ENCODE assay signal across 23 cellular contexts in genomic region chr14:69756298-69756697, GRCh38. TPM values are rescaled to one million over a fixed set of nuclear protein-coding genes. Genes with fewer than 3 reads are reported as not detected.
DNase-seq lines count a peak whose midpoint lies in the region; ATAC-seq, FAIRE-seq and TF ChIP-seq lines count a peak whose summit lies in the region.
"Had no signal": no experiment of that assay in that cellular context is flagged by ENCODE, and none has a peak within 500 bp of the region (broad histone marks: within the 10 kb centered on the region; RNA-seq: fewer than 3 reads in every experiment).

No MANE protein-coding gene starts in this region.

- no peak overlapping the region for H4K91ac ChIP-seq in H9 (ENCODE audit: insufficient read length, low read depth, low read length)

- DNase-seq in HFF-Myc (ENCODE audit: extremely low read depth, low read depth) (peak; percentile 22), K562 (ENCODE audit: extremely low read depth in 1 of 4, low spot score in 3 of 4) (no peak), spleen (no peak), sciatic nerve (ENCODE audit: low spot score) (no peak), T-helper 17 cell (no peak), H9 (no peak)
- DNase-seq: ACHN, BE2C, C1 segment of cervical spinal cord, GOT3, H7, IMR-90, KBM-7 had no signal

- no peak overlapping the region for H3K14ac ChIP-seq in H9 (ENCODE audit: insufficient read depth, low read length)

- H3K9me3 ChIP-seq in K562 (replicated peaks; ENCODE audit: control insufficient read depth, insufficient read depth, low read depth, low read length) (no peaks in the 10 kb centered on the region), mucosa of rectum (ENCODE audit: control insufficient read depth in 2 of 2, low read length in 2 of 2) (no peaks in the 10 kb centered on the region), spleen (no peaks in the 10 kb centered on the region), T-helper 17 cell (ENCODE audit: control insufficient read depth, low read length, poor library complexity, severe bottlenecking) (no peaks in the 10 kb centered on the region), H9 (ENCODE audit: control insufficient read depth, low read depth, low read length) (no peaks in the 10 kb centered on the region)
- H3K9me3 ChIP-seq: BE2C, Caco-2 had no signal

- H2AFZ ChIP-seq in K562 (ENCODE audit: low read depth, low read length) (peak overlapping the region; percentile 76), H9 (ENCODE audit: low read length) (no peak overlapping the region)

- H4K20me1 ChIP-seq in K562 (replicated peaks; ENCODE audit: control insufficient read depth, insufficient read depth, low read length) = no peaks in the 10 kb centered on the region
- no peaks in the 10 kb centered on the region for H4K20me1 ChIP-seq in H9 (ENCODE audit: control insufficient read depth, insufficient read depth, insufficient read length)

- no peak overlapping the region for H3T11ph ChIP-seq in H9 (ENCODE audit: low read length)

- H2AK5ac ChIP-seq in H9 (ENCODE audit: insufficient read length, low read length) = no peak overlapping the region

- H3K79me2 ChIP-seq in K562 (ENCODE audit: control insufficient read depth, insufficient read depth, low read length) = no peaks in the 10 kb centered on the region
- no peaks in the 10 kb centered on the region for H3K79me2 ChIP-seq in H9 (ENCODE audit: insufficient read depth, low read length)

- no peaks in the 10 kb centered on the region for H3K79me1 ChIP-seq in H9 (ENCODE audit: insufficient read depth, low read depth, low read length, poor library complexity, severe bottlenecking)

- H2BK12ac ChIP-seq in H9 (ENCODE audit: insufficient read length, low read depth, low read length) = no peak overlapping the region

- no peak overlapping the region for H3K18ac ChIP-seq in H9 (ENCODE audit: insufficient read length, low read depth, low read length)

- no peak overlapping the region for H2BK5ac ChIP-seq in H9 (ENCODE audit: insufficient read length, low read length)

- in situ Hi-C loops in K562 (cut with MboI) = no loop called here

- H2BK15ac ChIP-seq in H9 (ENCODE audit: low read depth, low read length) = no peak overlapping the region

- no TSS peak for BruUV-seq in K562 (replicated peaks; lab: Mats Ljungman, UMichigan)

- H3K4ac ChIP-seq in H9 (ENCODE audit: low read depth, low read length) = no peak overlapping the region

- H3K9me1 ChIP-seq in K562 (ENCODE audit: control insufficient read depth, insufficient read depth, low read length) = no peaks in the 10 kb centered on the region

- TF ChIP-seq RAD21 in K562 (CRISPR knock-in tag; conservative IDR thresholded peaks at IDR 0.05 in 1 of 2, IDR thresholded peaks at IDR 0.05 in 1 of 2) = no peak

- H3K4me2 ChIP-seq in K562 (ENCODE audit: insufficient read depth, low read length) (no peak overlapping the region), H9 (ENCODE audit: insufficient read depth, insufficient read length, low read length) (no peak overlapping the region)

- H4K8ac ChIP-seq in H9 (replicated peaks; ENCODE audit: insufficient read length, low read depth, low read length) = no peak overlapping the region

- H3K4me3 Mint-ChIP-seq in T-helper 17 cell (no peak overlapping the region), H9 (no peak overlapping the region)

- no peaks in the 10 kb centered on the region for H3K27me3 Mint-ChIP-seq in T-helper 17 cell
- H3K27me3 Mint-ChIP-seq in H9 (ENCODE audit: low read depth) = peaks cover 3% of the 10 kb centered on the region; the same call in 1 of the 2 replicates

- no peak for ATAC-seq in K562
- no peak for ATAC-seq in sciatic nerve
- ATAC-seq in T-helper 17 cell = no peak
- no peak for ATAC-seq in HG03095 (IDR thresholded peaks at IDR 0.05; ENCODE audit: unreplicated experiment)

- TF ChIP-seq EP300 in K562 (IDR thresholded peaks at IDR 0.05; ENCODE audit: low read length) = no peak

- H3K4me3 ChIP-seq in HFF-Myc (replicated peaks; ENCODE audit: low read depth, low read length) (no peak overlapping the region), K562 (no peak overlapping the region), mucosa of rectum (ENCODE audit: low read length in 2 of 2) (peak overlapping the region in 1 of 2 donors; percentile 4), spleen (no peak overlapping the region)

- H3K4me1 Mint-ChIP-seq in T-helper 17 cell (peaks cover 13% of the 10 kb centered on the region), H9 (peaks cover 15 to 16% of the 10 kb centered on the region in 2 experiments)

- CTCF ChIA-PET in K562 (lab: Yijun Ruan, JAX; ENCODE audit: low intra/inter-chr PET ratio) = no interaction called here

- POLR2A ChIA-PET in K562 (lab: Yijun Ruan, JAX) = no interaction called here

- H3K23ac ChIP-seq in H9 (ENCODE audit: insufficient read length, low read depth, low read length) = no peak overlapping the region

- TF ChIP-seq POLR2A in K562 (conservative IDR thresholded peaks at IDR 0.05) = no peak
- TF ChIP-seq POLR2A in spleen (IDR thresholded peaks at IDR 0.05) = no peak

- TF ChIP-seq CTCF in HFF-Myc (IDR thresholded peaks at IDR 0.05; ENCODE audit: low read depth, low read length, missing control alignments) (no peak), K562 (IDR thresholded peaks at IDR 0.05 in 2 of 3, conservative IDR thresholded peaks at IDR 0.05 in 1 of 3; ENCODE audit: insufficient read depth in 2 of 3, low read depth in 1 of 3, low read length in 3 of 3) (no peak), spleen (IDR thresholded peaks at IDR 0.05 in 8 of 11, conservative IDR thresholded peaks at IDR 0.05 in 3 of 11) (no peak), H9 (conservative IDR thresholded peaks at IDR 0.05) (no peak)

- no peak overlapping the region for H4K5ac ChIP-seq in H9 (ENCODE audit: insufficient read length, low read depth, low read length)

- no peak overlapping the region for H3K56ac ChIP-seq in H9 (ENCODE audit: insufficient read length, low read depth, low read length)

- no peaks in the 10 kb centered on the region for H3K23me2 ChIP-seq in H9 (ENCODE audit: insufficient read length, low read depth, low read length, poor library complexity, severe bottlenecking)

- H3K36me3 ChIP-seq in K562 (ENCODE audit: control insufficient read depth, insufficient read depth, low read length) (no peaks in the 10 kb centered on the region), mucosa of rectum (ENCODE audit: control insufficient read depth in 2 of 2, insufficient read depth in 2 of 2, low read length in 2 of 2) (no peaks in the 10 kb centered on the region), spleen (no peaks in the 10 kb centered on the region)
- H3K36me3 ChIP-seq: BE2C had no signal

- intact Hi-C loops in K562 (cut with micrococcal nuclease) = no loop called here
- intact Hi-C loops in spleen (cut with DNase I; ENCODE audit: low total_unique reads) = no loop called here
- intact Hi-C loops in sciatic nerve (cut with DNase I) = no loop called here

- no peaks in the 10 kb centered on the region; a peak in 1 of 5 replicates for H3K9me3 Mint-ChIP-seq in H9

- no peaks in the 10 kb centered on the region for H3K36me3 Mint-ChIP-seq in T-helper 17 cell (ENCODE audit: low read depth)
- H3K36me3 Mint-ChIP-seq in H9 (ENCODE audit: insufficient read depth in 1 of 3, low read depth in 3 of 3) = no peaks in the 10 kb centered on the region
- H3K36me3 Mint-ChIP-seq: CD4-positive, CD25-positive, alpha-beta regulatory T cell had no signal

- H2BK20ac ChIP-seq in H9 (ENCODE audit: low read depth, low read length, poor library complexity, severe bottlenecking) = no peak overlapping the region

- H3K27ac ChIP-seq in K562 (ENCODE audit: extremely low read depth, low read depth, low read length) = no peak overlapping the region
- H3K27ac ChIP-seq in mucosa of rectum (ENCODE audit: low read depth in 2 of 2, low read length in 2 of 2) = peak overlapping the region; percentile 88 to 98
- peak overlapping the region in 7 of 8 donors; percentile 47 to 81 (median 69) for H3K27ac ChIP-seq in spleen
- H3K27ac ChIP-seq in H9 (ENCODE audit: insufficient read length, low read depth, low read length) = no peak overlapping the region
- H3K27ac ChIP-seq: HL-60 had no signal

- 40% methylated on average over 3 of the region's 3 CpGs for WGBS in K562 (ENCODE audit: insufficient coverage, low coverage, missing lambda C conversion rate)
- 80 to 96% (median 91%) methylated on average over 3 of the region's 3 CpGs for WGBS in spleen, 5 donors
- WGBS in H9 (ENCODE audit: extremely low coverage, insufficient read length, low lambda C conversion rate) = no CpG with 5 or more reads among the region's 3 CpGs

- H2BK120ac ChIP-seq in H9 (ENCODE audit: low read depth, low read length, poor library complexity, severe bottlenecking) = no peak overlapping the region

- H3K4me1 ChIP-seq in K562 (replicated peaks in 1 of 2; ENCODE audit: control insufficient read depth in 2 of 2, insufficient read depth in 2 of 2, low read length in 2 of 2) = peaks cover 4 to 22% of the 10 kb centered on the region in 2 experiments; a peak in 4 of 5 replicates
- peaks cover 0 to 12% of the 10 kb centered on the region in 2 donors for H3K4me1 ChIP-seq in mucosa of rectum (ENCODE audit: control insufficient read depth in 2 of 2, insufficient read depth in 2 of 2, low read length in 2 of 2)
- H3K4me1 ChIP-seq in spleen = peaks cover 2 to 33% (median 10%) of the 10 kb centered on the region in 6 donors
- H3K4me1 ChIP-seq in H9 (ENCODE audit: insufficient read depth, low read length) = no peaks in the 10 kb centered on the region; the same call in 1 of the 2 replicates
- H3K4me1 ChIP-seq: BE2C had no signal

- FAIRE-seq in K562 (lab: Jason Lieb, UNC) = no peak
- FAIRE-seq: A204.1, D721Med, G401.6, GM12891 had no signal

- H3K27ac Mint-ChIP-seq in T-helper 17 cell (no peak overlapping the region), H9 (no peak overlapping the region)

- H3K9ac ChIP-seq in K562 (ENCODE audit: insufficient read depth in 1 of 2, low read depth in 2 of 2, low read length in 2 of 2) = no peak overlapping the region
- peak overlapping the region in 1 of 2 donors; percentile 15 for H3K9ac ChIP-seq in mucosa of rectum (ENCODE audit: low read depth in 1 of 2, low read length in 2 of 2)
- H3K9ac ChIP-seq in H9 (ENCODE audit: extremely low read depth, insufficient read length, low read length) = no peak overlapping the region

- no peaks in the 10 kb centered on the region for H3K27me3 ChIP-seq in K562 (ENCODE audit: control insufficient read depth in 2 of 2, insufficient read depth in 2 of 2, low read length in 2 of 2)
- H3K27me3 ChIP-seq in mucosa of rectum (ENCODE audit: control insufficient read depth in 2 of 2, insufficient read depth in 2 of 2, low read length in 2 of 2) = no peaks in the 10 kb centered on the region
- no peaks in the 10 kb centered on the region for H3K27me3 ChIP-seq in spleen (replicated peaks in 1 of 7)
- H3K27me3 ChIP-seq in H9 (ENCODE audit: insufficient read depth, low read length) = no peaks in the 10 kb centered on the region
- H3K27me3 ChIP-seq: BE2C had no signal

RNA-seq across cellular contexts. Expression of gene SRSF5, which starts 10.6 kb away (rescaled TPM):
- 534 and 1,085 TPM in 2 replicates for total RNA-seq in K562 (2011; cell fraction: chromatin; rRNA removed; ENCODE audit: low replicate concordance)
- total RNA-seq in K562 (2011; cell fraction: nucleolus; rRNA removed) = 300 and 319 TPM in 2 replicates
- 439 and 450 TPM in 2 replicates for total RNA-seq in K562 (2011; cell fraction: nucleoplasm; rRNA removed)
- total RNA-seq in K562 (2014; rRNA removed) = 163 and 213 TPM in 2 replicates
- total RNA-seq in K562 (2014; rRNA removed; fragmentation: Illumina TruSeq; extraction: Trizol) = 167 and 172 TPM in 2 replicates
- total RNA-seq in K562 (2015; rRNA removed; fragmentation: Illumina TruSeq; extraction: Trizol) = 185 and 196 TPM in 2 replicates
- 174 and 212 TPM in 2 replicates for total RNA-seq in K562 (2021)
- 203 and 226 TPM in 2 replicates for polyA plus RNA-seq in K562 (2011; rRNA removed)
- 64.7 and 120 TPM in 2 replicates for polyA plus RNA-seq in K562 (2011; cell fraction: cytosol; rRNA removed)
- 1,168 and 1,542 TPM in 2 replicates for polyA plus RNA-seq in K562 (2011; cell fraction: nucleus; rRNA removed)
- polyA plus RNA-seq in K562 (2012) = 165 and 333 TPM in 2 replicates
- polyA plus RNA-seq in K562 (2014; fragmentation: Illumina TruSeq; extraction: Trizol) = 249 and 254 TPM in 2 replicates
- polyA plus RNA-seq in K562 (2014; fragmentation: Nextera tagmentation; extraction: Ambion mirVana) = 100 to 1,000 TPM; 108 to 206 TPM
- 422 and 460 TPM in 2 replicates for polyA plus RNA-seq in K562 (2014; rRNA removed)
- 250 and 276 TPM in 2 replicates for polyA minus RNA-seq in K562 (2011; rRNA and poly(A)+ RNA removed)
- 85.8 and 96.5 TPM in 2 replicates for polyA minus RNA-seq in K562 (2011; cell fraction: cytosol; rRNA and poly(A)+ RNA removed)
- polyA minus RNA-seq in K562 (2011; cell fraction: nucleus; rRNA and poly(A)+ RNA removed) = 287 and 539 TPM in 2 replicates
- 100 to 1,000 TPM; 416 to 612 (median 512) TPM for total RNA-seq in spleen
- polyA plus RNA-seq in spleen = 100 to 1,000 TPM; 366 to 491 (median 381) TPM
- 566 TPM for total RNA-seq in sciatic nerve
- total RNA-seq in T-helper 17 cell = 1,000 to 10,000 TPM; 1,334 to 1,459 TPM
- total RNA-seq in H9 (2021) = 364 and 389 TPM in 2 replicates

RNA-seq across cellular contexts. Expression of gene SLC10A1, which starts 40.7 kb away (rescaled TPM):
- total RNA-seq in K562 (2011; cell fraction: chromatin; rRNA removed; ENCODE audit: low replicate concordance) = not detected in 2 replicates
- not detected in 2 replicates for total RNA-seq in K562 (2011; cell fraction: nucleolus; rRNA removed)
- not detected in 2 replicates for total RNA-seq in K562 (2011; cell fraction: nucleoplasm; rRNA removed)
- not detected in 2 replicates for total RNA-seq in K562 (2014; rRNA removed)
- total RNA-seq in K562 (2014; rRNA removed; fragmentation: Illumina TruSeq; extraction: Trizol) = not detected in 2 replicates
- not detected in 2 replicates for total RNA-seq in K562 (2015; rRNA removed; fragmentation: Illumina TruSeq; extraction: Trizol)
- not detected in 2 replicates for total RNA-seq in K562 (2021)
- polyA plus RNA-seq in K562 (2011; rRNA removed) = not detected in 2 replicates
- polyA plus RNA-seq in K562 (2011; cell fraction: cytosol; rRNA removed) = not detected in 2 replicates
- polyA plus RNA-seq in K562 (2011; cell fraction: nucleus; rRNA removed) = not detected in 2 replicates
- polyA plus RNA-seq in K562 (2012) = 0.05 and 0.08 TPM in 2 replicates
- polyA plus RNA-seq in K562 (2014; fragmentation: Illumina TruSeq; extraction: Trizol) = not detected in 2 replicates
- polyA plus RNA-seq in K562 (2014; fragmentation: Nextera tagmentation; extraction: Ambion mirVana) = not detected
- not detected in 2 replicates for polyA plus RNA-seq in K562 (2014; rRNA removed)
- polyA minus RNA-seq in K562 (2011; rRNA and poly(A)+ RNA removed) = not detected in 2 replicates
- not detected in 2 replicates for polyA minus RNA-seq in K562 (2011; cell fraction: cytosol; rRNA and poly(A)+ RNA removed)
- polyA minus RNA-seq in K562 (2011; cell fraction: nucleus; rRNA and poly(A)+ RNA removed) = not detected in 2 replicates
- total RNA-seq in spleen = not detected
- polyA plus RNA-seq in spleen = not detected
- total RNA-seq in sciatic nerve = not detected
- not detected for total RNA-seq in T-helper 17 cell
- total RNA-seq in H9 (2021) = not detected in 2 replicates
- total RNA-seq: CD4-positive, CD25-positive, alpha-beta regulatory T cell; H7; HT1080; IMR-90 had no signal

Comparison
In these comparisons a context has a peak if more than half of its experiments do, and no peak if none do; other contexts are left out.
1. H3K27ac ChIP-seq: peak in mucosa of rectum (2 of 2) and spleen (7 of 8); none in K562 (single experiment) and H9 (single experiment).